In the genomic region with DNA sequence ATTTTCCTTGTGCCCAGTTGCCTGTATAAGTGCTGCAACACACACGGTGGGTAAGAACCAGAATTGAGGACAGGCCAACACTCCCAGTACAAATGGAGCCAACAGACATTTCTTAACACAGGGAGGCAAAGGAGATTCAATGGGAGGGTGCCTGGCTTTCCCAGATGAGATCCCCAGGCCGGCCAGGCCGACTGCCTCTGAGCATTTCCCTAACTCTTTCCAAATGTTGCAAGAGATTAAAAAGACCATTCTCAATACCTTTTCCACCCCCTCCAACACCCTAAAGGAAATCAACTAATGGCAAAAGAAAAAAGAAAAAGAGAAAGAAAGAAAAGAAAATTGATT, we compare ENCODE assay signal across 1 cellular context.
TF ChIP-seq lines count a peak whose summit lies in the region.

No MANE protein-coding gene starts in this region.

TF ChIP-seq in GM23338, 12 proteins besides CTCF, POLR2A, EP300 and RAD21:
- TF ChIP-seq, protein P1, sequence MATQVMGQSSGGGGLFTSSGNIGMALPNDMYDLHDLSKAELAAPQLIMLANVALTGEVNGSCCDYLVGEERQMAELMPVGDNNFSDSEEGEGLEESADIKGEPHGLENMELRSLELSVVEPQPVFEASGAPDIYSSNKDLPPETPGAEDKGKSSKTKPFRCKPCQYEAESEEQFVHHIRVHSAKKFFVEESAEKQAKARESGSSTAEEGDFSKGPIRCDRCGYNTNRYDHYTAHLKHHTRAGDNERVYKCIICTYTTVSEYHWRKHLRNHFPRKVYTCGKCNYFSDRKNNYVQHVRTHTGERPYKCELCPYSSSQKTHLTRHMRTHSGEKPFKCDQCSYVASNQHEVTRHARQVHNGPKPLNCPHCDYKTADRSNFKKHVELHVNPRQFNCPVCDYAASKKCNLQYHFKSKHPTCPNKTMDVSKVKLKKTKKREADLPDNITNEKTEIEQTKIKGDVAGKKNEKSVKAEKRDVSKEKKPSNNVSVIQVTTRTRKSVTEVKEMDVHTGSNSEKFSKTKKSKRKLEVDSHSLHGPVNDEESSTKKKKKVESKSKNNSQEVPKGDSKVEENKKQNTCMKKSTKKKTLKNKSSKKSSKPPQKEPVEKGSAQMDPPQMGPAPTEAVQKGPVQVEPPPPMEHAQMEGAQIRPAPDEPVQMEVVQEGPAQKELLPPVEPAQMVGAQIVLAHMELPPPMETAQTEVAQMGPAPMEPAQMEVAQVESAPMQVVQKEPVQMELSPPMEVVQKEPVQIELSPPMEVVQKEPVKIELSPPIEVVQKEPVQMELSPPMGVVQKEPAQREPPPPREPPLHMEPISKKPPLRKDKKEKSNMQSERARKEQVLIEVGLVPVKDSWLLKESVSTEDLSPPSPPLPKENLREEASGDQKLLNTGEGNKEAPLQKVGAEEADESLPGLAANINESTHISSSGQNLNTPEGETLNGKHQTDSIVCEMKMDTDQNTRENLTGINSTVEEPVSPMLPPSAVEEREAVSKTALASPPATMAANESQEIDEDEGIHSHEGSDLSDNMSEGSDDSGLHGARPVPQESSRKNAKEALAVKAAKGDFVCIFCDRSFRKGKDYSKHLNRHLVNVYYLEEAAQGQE (IDR thresholded peaks at IDR 0.05; ENCODE audit: unreplicated experiment): no peak
- peak; percentile 61 for TF ChIP-seq EZH2phosphoT487 (IDR thresholded peaks at IDR 0.05; ENCODE audit: unreplicated experiment)
- TF ChIP-seq NANOG (IDR thresholded peaks at IDR 0.05; ENCODE audit: borderline replicate concordance): no peak
- TF ChIP-seq POLR2AphosphoS5 (IDR thresholded peaks at IDR 0.05; ENCODE audit: low read depth): no peak
- TF ChIP-seq EZH2 (IDR thresholded peaks at IDR 0.05; ENCODE audit: low read depth, unreplicated experiment): peak; percentile 79
- TF ChIP-seq, protein P2, sequence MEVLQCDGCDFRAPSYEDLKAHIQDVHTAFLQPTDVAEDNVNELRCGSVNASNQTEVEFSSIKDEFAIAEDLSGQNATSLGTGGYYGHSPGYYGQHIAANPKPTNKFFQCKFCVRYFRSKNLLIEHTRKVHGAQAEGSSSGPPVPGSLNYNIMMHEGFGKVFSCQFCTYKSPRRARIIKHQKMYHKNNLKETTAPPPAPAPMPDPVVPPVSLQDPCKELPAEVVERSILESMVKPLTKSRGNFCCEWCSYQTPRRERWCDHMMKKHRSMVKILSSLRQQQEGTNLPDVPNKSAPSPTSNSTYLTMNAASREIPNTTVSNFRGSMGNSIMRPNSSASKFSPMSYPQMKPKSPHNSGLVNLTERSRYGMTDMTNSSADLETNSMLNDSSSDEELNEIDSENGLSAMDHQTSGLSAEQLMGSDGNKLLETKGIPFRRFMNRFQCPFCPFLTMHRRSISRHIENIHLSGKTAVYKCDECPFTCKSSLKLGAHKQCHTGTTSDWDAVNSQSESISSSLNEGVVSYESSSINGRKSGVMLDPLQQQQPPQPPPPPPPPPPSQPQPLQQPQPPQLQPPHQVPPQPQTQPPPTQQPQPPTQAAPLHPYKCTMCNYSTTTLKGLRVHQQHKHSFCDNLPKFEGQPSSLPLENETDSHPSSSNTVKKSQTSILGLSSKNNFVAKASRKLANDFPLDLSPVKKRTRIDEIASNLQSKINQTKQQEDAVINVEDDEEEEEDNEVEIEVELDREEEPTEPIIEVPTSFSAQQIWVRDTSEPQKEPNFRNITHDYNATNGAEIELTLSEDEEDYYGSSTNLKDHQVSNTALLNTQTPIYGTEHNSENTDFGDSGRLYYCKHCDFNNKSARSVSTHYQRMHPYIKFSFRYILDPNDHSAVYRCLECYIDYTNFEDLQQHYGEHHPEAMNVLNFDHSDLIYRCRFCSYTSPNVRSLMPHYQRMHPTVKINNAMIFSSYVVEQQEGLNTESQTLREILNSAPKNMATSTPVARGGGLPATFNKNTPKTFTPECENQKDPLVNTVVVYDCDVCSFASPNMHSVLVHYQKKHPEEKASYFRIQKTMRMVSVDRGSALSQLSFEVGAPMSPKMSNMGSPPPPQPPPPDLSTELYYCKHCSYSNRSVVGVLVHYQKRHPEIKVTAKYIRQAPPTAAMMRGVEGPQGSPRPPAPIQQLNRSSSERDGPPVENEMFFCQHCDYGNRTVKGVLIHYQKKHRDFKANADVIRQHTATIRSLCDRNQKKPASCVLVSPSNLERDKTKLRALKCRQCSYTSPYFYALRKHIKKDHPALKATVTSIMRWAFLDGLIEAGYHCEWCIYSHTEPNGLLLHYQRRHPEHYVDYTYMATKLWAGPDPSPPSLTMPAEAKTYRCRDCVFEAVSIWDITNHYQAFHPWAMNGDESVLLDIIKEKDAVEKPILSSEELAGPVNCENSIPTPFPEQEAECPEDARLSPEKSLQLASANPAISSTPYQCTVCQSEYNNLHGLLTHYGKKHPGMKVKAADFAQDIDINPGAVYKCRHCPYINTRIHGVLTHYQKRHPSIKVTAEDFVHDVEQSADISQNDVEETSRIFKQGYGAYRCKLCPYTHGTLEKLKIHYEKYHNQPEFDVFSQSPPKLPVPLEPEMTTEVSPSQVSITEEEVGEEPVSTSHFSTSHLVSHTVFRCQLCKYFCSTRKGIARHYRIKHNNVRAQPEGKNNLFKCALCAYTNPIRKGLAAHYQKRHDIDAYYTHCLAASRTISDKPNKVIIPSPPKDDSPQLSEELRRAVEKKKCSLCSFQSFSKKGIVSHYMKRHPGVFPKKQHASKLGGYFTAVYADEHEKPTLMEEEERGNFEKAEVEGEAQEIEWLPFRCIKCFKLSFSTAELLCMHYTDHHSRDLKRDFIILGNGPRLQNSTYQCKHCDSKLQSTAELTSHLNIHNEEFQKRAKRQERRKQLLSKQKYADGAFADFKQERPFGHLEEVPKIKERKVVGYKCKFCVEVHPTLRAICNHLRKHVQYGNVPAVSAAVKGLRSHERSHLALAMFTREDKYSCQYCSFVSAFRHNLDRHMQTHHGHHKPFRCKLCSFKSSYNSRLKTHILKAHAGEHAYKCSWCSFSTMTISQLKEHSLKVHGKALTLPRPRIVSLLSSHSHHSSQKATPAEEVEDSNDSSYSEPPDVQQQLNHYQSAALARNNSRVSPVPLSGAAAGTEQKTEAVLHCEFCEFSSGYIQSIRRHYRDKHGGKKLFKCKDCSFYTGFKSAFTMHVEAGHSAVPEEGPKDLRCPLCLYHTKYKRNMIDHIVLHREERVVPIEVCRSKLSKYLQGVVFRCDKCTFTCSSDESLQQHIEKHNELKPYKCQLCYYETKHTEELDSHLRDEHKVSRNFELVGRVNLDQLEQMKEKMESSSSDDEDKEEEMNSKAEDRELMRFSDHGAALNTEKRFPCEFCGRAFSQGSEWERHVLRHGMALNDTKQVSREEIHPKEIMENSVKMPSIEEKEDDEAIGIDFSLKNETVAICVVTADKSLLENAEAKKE (CRISPR knock-in tag; IDR thresholded peaks at IDR 0.05): no peak
- no peak for TF ChIP-seq ZNF331 (CRISPR knock-in tag; IDR thresholded peaks at IDR 0.05; ENCODE audit: low read depth)
- no peak for TF ChIP-seq STAT1 (IDR thresholded peaks at IDR 0.05; ENCODE audit: unreplicated experiment)
- no peak for TF ChIP-seq JUNB (IDR thresholded peaks at IDR 0.05; ENCODE audit: unreplicated experiment)
- no peak for TF ChIP-seq ZNF114 (CRISPR knock-in tag; IDR thresholded peaks at IDR 0.05)
- no peak for TF ChIP-seq CREB1 (CRISPR knock-in tag; IDR thresholded peaks at IDR 0.05; ENCODE audit: low read depth)
- TF ChIP-seq, protein P3, sequence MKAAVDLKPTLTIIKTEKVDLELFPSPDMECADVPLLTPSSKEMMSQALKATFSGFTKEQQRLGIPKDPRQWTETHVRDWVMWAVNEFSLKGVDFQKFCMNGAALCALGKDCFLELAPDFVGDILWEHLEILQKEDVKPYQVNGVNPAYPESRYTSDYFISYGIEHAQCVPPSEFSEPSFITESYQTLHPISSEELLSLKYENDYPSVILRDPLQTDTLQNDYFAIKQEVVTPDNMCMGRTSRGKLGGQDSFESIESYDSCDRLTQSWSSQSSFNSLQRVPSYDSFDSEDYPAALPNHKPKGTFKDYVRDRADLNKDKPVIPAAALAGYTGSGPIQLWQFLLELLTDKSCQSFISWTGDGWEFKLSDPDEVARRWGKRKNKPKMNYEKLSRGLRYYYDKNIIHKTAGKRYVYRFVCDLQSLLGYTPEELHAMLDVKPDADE (IDR thresholded peaks at IDR 0.05): no peak
